ENCODE assay signal across 35 cellular contexts in the genomic region with DNA sequence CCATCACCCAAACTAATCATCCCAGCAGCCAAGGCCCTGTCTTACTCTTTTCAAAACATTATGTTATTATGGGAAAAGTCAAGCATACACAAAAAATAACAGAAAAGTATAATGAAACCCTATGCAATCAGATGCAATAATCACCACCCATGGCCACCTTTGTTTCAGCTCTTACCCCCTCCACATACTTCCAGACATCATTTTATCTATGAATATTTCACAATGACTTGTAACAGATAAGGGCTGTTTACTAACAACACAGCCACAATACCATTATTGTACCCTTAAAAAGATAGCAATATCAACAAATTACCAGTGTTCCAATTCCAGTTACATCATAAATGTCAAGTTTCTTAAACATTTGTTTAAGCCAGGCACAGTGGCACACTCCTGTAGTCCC.
"Had no signal": no experiment of that assay in that cellular context is flagged by ENCODE, and none has a peak within 500 bp of the region (broad histone marks: within the 10 kb centered on the region; RNA-seq: fewer than 3 reads in every experiment).

No MANE protein-coding gene starts in this region.

- H3K4me3 ChIP-seq: MG63 had no signal

- H3K36me3 ChIP-seq: MG63 had no signal

- H3K9me3 ChIP-seq: MG63 had no signal

- DNase-seq: Karpas-422, Kasumi-1, MG63, MM.1S, MV-4-11, NCI-H1048, NCI-H1092, NCI-H1092 treated with DMSO at 0.1 percent for 48 hours, NCI-H1105, NCI-H1105 treated with DMSO at 0.1 percent for 48 hours, NCI-H1417, NCI-H1417 treated with DMSO at 0.1 percent for 48 hours, NCI-H1436, NCI-H1436 treated with DMSO at 0.1 percent for 48 hours, NCI-H146, NCI-H1694, NCI-H1694 treated with DMSO at 0.1 percent for 48 hours, NCI-H187, NCI-H187 treated with DMSO at 0.1 percent for 48 hours, NCI-H1930, NCI-H2029, NCI-H2029 treated with DMSO at 0.1 percent for 48 hours, NCI-H2081, NCI-H2081 treated with DMSO at 0.1 percent for 48 hours, NCI-H2107, NCI-H2171, NCI-H2171 treated with DMSO at 0.1 percent for 48 hours, NCI-H2227 treated with DMSO at 0.1 percent for 48 hours, NCI-H226, NCI-H345, NCI-H446, NCI-H446 treated with DMSO at 0.1 percent for 48 hours, NCI-H510A, NCI-H510A treated with DMSO at 0.1 percent for 48 hours, NCI-H524 had no signal

- H3K27me3 ChIP-seq: MG63 had no signal
